18 cellular contexts compared by ENCODE assay signal in genomic region chr2:9288681-9289338, GRCh38.
DNase-seq lines count a peak whose midpoint lies in the region; ATAC-seq and TF ChIP-seq lines count a peak whose summit lies in the region.
"Had no signal": no experiment of that assay in that cellular context is flagged by ENCODE, and none has a peak within 500 bp of the region (broad histone marks: within the 10 kb centered on the region; RNA-seq: fewer than 3 reads in every experiment).

No MANE protein-coding gene starts in this region.

- peak overlapping the region in 1 of 10 donors; percentile 24 for H3K27ac Mint-ChIP-seq in naive thymus-derived CD8-positive, alpha-beta T cell
- H3K27ac Mint-ChIP-seq: immature natural killer cell had no signal

- H3K4me1 Mint-ChIP-seq in naive thymus-derived CD8-positive, alpha-beta T cell: peaks cover 0 to 2% (median 0%) of the 10 kb centered on the region in 4 donors
- H3K4me1 Mint-ChIP-seq: immature natural killer cell had no signal

- no peak overlapping the region for H3K4me3 Mint-ChIP-seq in naive thymus-derived CD8-positive, alpha-beta T cell
- H3K4me3 Mint-ChIP-seq: immature natural killer cell had no signal

- H3K27ac ChIP-seq in ACC112 (ENCODE audit: low read depth, low read length): peak overlapping the region; percentile 99
- H3K27ac ChIP-seq in hepatocyte: peak overlapping the region; percentile 47
- H3K27ac ChIP-seq: psoas muscle, upper lobe of right lung had no signal

- 82% methylated on average over 5 of the region's 5 CpGs for WGBS in hepatocyte (ENCODE audit: low lambda C conversion rate, missing lambda C conversion rate)

- no peaks in the 10 kb centered on the region for H3K9me2 ChIP-seq in hepatocyte (replicated peaks; ENCODE audit: insufficient read depth)

- POLR2A ChIA-PET in naive thymus-derived CD8-positive, alpha-beta T cell (lab: Charles Lee): no interaction called here

- peak; percentile 48 for DNase-seq in HS-27A (ENCODE audit: low read depth)
- DNase-seq in amniotic epithelial cell (ENCODE audit: low read depth): peak; percentile 71
- no peak for DNase-seq in hepatocyte (ENCODE audit: low spot score)
- no peak for DNase-seq in naive thymus-derived CD8-positive, alpha-beta T cell
- DNase-seq in mucosa of gallbladder (ENCODE audit: low spot score): no peak
- DNase-seq: activated CD4-positive, alpha-beta T cell treated with anti-CD3 and anti-CD28 coated beads, Interleukin-2, amount 50 U/mL, for 4 hours; caudate nucleus; DND-41; immature natural killer cell; mucosa of descending colon; NCI-H510A; psoas muscle; RPMI8226; stimulated activated CD4-positive, alpha-beta T cell treated with anti-CD3 and anti-CD28 coated beads, Interleukin-2, amount 100 ng/mL, for 24 hours; upper lobe of right lung had no signal

- H3K4me3 ChIP-seq in ACC112 (ENCODE audit: low read depth, low read length): peak overlapping the region; percentile 61; the same call in 1 of the 2 replicates
- no peak overlapping the region for H3K4me3 ChIP-seq in hepatocyte
- H3K4me3 ChIP-seq: mucosa of descending colon, psoas muscle, upper lobe of right lung had no signal

- no peaks in the 10 kb centered on the region for H3K9me3 ChIP-seq in hepatocyte (ENCODE audit: low read depth)
- H3K9me3 ChIP-seq: mucosa of descending colon, psoas muscle, upper lobe of right lung had no signal

- H3K27me3 ChIP-seq in ACC112 (ENCODE audit: insufficient read depth, low read length): no peaks in the 10 kb centered on the region
- H3K27me3 ChIP-seq in hepatocyte: no peaks in the 10 kb centered on the region
- H3K27me3 ChIP-seq: upper lobe of right lung had no signal

- H3K9me3 Mint-ChIP-seq in naive thymus-derived CD8-positive, alpha-beta T cell: no peaks in the 10 kb centered on the region
- H3K9me3 Mint-ChIP-seq: immature natural killer cell had no signal

- no peaks in the 10 kb centered on the region for H3K36me3 Mint-ChIP-seq in naive thymus-derived CD8-positive, alpha-beta T cell
- H3K36me3 Mint-ChIP-seq: immature natural killer cell had no signal

- peaks cover 4 to 15% (median 9%) of the 10 kb centered on the region in 5 donors for H3K27me3 Mint-ChIP-seq in naive thymus-derived CD8-positive, alpha-beta T cell

- peaks cover 51% of the 10 kb centered on the region for H3K4me1 ChIP-seq in ACC112 (ENCODE audit: control insufficient read depth, insufficient read depth, low read length, unreplicated experiment)
- peaks cover 4% of the 10 kb centered on the region for H3K4me1 ChIP-seq in hepatocyte (ENCODE audit: insufficient read depth)
- H3K4me1 ChIP-seq: upper lobe of right lung had no signal

- H3K36me3 ChIP-seq in ACC112 (ENCODE audit: insufficient read depth, low read length) (peaks cover 11% of the 10 kb centered on the region; the same call in 1 of the 2 replicates), hepatocyte (replicated peaks; ENCODE audit: insufficient read depth, low read depth) (no peaks in the 10 kb centered on the region)
- H3K36me3 ChIP-seq: upper lobe of right lung had no signal

- TF ChIP-seq CTCF in hepatocyte (IDR thresholded peaks at IDR 0.05; ENCODE audit: poor library complexity): no peak

- H2AFZ ChIP-seq in ACC112 (ENCODE audit: low read length, unreplicated experiment) (no peak overlapping the region), hepatocyte (no peak overlapping the region)

- no peak for ATAC-seq in naive thymus-derived CD8-positive, alpha-beta T cell
- no peak for ATAC-seq in HG02571 (IDR thresholded peaks at IDR 0.05; ENCODE audit: unreplicated experiment)
- ATAC-seq in HG02610 (IDR thresholded peaks at IDR 0.05; ENCODE audit: unreplicated experiment): no peak
- ATAC-seq: mucosa of descending colon, psoas muscle, upper lobe of right lung had no signal

- no peak overlapping the region for H3K4me2 ChIP-seq in hepatocyte

- H3K79me2 ChIP-seq in ACC112 (ENCODE audit: control insufficient read depth, insufficient read depth, low read length, unreplicated experiment) (peaks cover 61% of the 10 kb centered on the region), hepatocyte (peaks cover 37% of the 10 kb centered on the region)

- H4K20me1 ChIP-seq in hepatocyte (ENCODE audit: insufficient read depth, poor library complexity, severe bottlenecking): no peaks in the 10 kb centered on the region

Comparison
In these comparisons a context has a peak if more than half of its experiments do, and no peak if none do; other contexts are left out.
1. DNase-seq: peak in HS-27A (single experiment) and amniotic epithelial cell (single experiment); none in hepatocyte (single experiment), naive thymus-derived CD8-positive, alpha-beta T cell (0 of 10) and mucosa of gallbladder (single experiment).